In genomic region chr19:3477506-3477905, GRCh38 we compare ENCODE assay signal across 25 cellular contexts. TPM values are rescaled to one million over a fixed set of nuclear protein-coding genes. Genes with fewer than 3 reads are reported as not detected.
"Had no signal": no experiment of that assay in that cellular context is flagged by ENCODE, and none has a peak within 500 bp of the region (broad histone marks: within the 10 kb centered on the region; RNA-seq: fewer than 3 reads in every experiment).

No MANE protein-coding gene starts in this region.

- H3K36me3 ChIP-seq: ascending aorta had no signal

- H3K4me3 ChIP-seq: ascending aorta, body of pancreas had no signal

- DNase-seq: activated CD4-positive, alpha-beta memory T cell treated with anti-CD3 and anti-CD28 coated beads for 36 hours; activated CD4-positive, alpha-beta T cell treated with anti-CD3 and anti-CD28 coated beads for 48 hours; activated CD4-positive, CD25-positive, alpha-beta regulatory T cell treated with anti-CD3 and anti-CD28 coated beads, Interleukin-2, amount 50 U/mL, for 72 hours; activated CD8-positive, alpha-beta memory T cell treated with anti-CD3 and anti-CD28 coated beads for 24 hours; activated T-cell treated with anti-CD3 and anti-CD28 coated beads, Interleukin-2, amount 50 U/mL, for 72 hours; body of pancreas; cortex of kidney; NCI-H1092; NCI-H1417; NCI-H1694; NCI-H2029; NCI-H2107; NCI-H2171 treated with DMSO at 0.1 percent for 48 hours; NCI-H226; NCI-H526 treated with DMSO at 0.1 percent for 48 hours; NCI-H82; SIG-M5; T-helper 17 cell; T-helper 9 cell had no signal

- ATAC-seq: activated T-cell treated with anti-CD3 and anti-CD28 coated beads, Interleukin-2, amount 50 U/mL, for 72 hours; body of pancreas; T-helper 17 cell; WTC11 had no signal

- H3K9me3 ChIP-seq: ascending aorta, body of pancreas had no signal

- H3K27ac ChIP-seq: ascending aorta, body of pancreas had no signal

RNA-seq across cellular contexts. Expression of gene SMIM24, which starts 2.8 kb away (rescaled TPM):
- total RNA-seq: activated CD4-positive, alpha-beta memory T cell treated with anti-CD3 and anti-CD28 coated beads for 36 hours; ascending aorta; MCF 10A; NCI-H460; RPMI7951; T-helper 17 cell had no signal

RNA-seq across cellular contexts. Expression of gene SMIM44, which starts 5.7 kb away (rescaled TPM):
- total RNA-seq: activated CD4-positive, alpha-beta memory T cell treated with anti-CD3 and anti-CD28 coated beads for 36 hours; activated T-cell treated with anti-CD3 and anti-CD28 coated beads, Interleukin-2, amount 50 U/mL, for 72 hours; ascending aorta; body of pancreas; MCF 10A; NCI-H460; OCI-LY7; RPMI7951; T-helper 17 cell; WTC11 had no signal
